Comparison of ENCODE assay signal across 8 cellular contexts in genomic region chr1:92968138-92969032, GRCh38. TPM values are rescaled to one million over a fixed set of nuclear protein-coding genes. Genes with fewer than 3 reads are reported as not detected.
DNase-seq lines count a peak whose midpoint lies in the region; ATAC-seq, FAIRE-seq and TF ChIP-seq lines count a peak whose summit lies in the region.

No MANE protein-coding gene starts in this region.

- DNase-seq in CD8-positive, alpha-beta T cell, result peak in 2 of 7 experiments; percentile 22 to 26
- DNase-seq in activated B cell treated with CpG ODN at 0.5 μM for 24 hours (no peak), lung microvascular endothelial cell (ENCODE audit: low read depth in 2 of 2) (peak; percentile 8 to 11), frontal cortex (ENCODE audit: low spot score in 2 of 2) (no peak), NCI-H1105 (lab: John Stamatoyannopoulos, UW) (no peak)

- no peak overlapping the region for H3K27ac ChIP-seq in CD8-positive, alpha-beta T cell (ENCODE audit: low read depth, low read length)

- no peaks in the 10 kb centered on the region for H3K27me3 Mint-ChIP-seq in CD8-positive, alpha-beta T cell (ENCODE audit: low read depth)
- H3K27me3 Mint-ChIP-seq in activated B cell treated with CpG ODN at 0.5 μM for 24 hours, result no peaks in the 10 kb centered on the region

- peak; percentile 59 for ATAC-seq in CD8-positive, alpha-beta T cell
- ATAC-seq in GM18858 (IDR thresholded peaks at IDR 0.05; ENCODE audit: unreplicated experiment) (peak; percentile 55), HG03432 (IDR thresholded peaks at IDR 0.05; ENCODE audit: unreplicated experiment) (peak; percentile 70), activated B cell treated with CpG ODN at 0.5 μM for 24 hours (ENCODE audit: low read depth) (peak; percentile 74), GM21360 (IDR thresholded peaks at IDR 0.05; ENCODE audit: unreplicated experiment) (no peak)

- no peaks in the 10 kb centered on the region for H3K9me3 ChIP-seq in CD8-positive, alpha-beta T cell (ENCODE audit: low read length)

- H3K36me3 ChIP-seq in CD8-positive, alpha-beta T cell (ENCODE audit: insufficient read depth, low read length), result no peaks in the 10 kb centered on the region

- H3K9me3 Mint-ChIP-seq in CD8-positive, alpha-beta T cell, result no peaks in the 10 kb centered on the region
- H3K9me3 Mint-ChIP-seq in activated B cell treated with CpG ODN at 0.5 μM for 24 hours, result no peaks in the 10 kb centered on the region

- intact Hi-C loops in CD8-positive, alpha-beta T cell (cut with DNase I, micrococcal nuclease), result loop anchor here (1.0 to 10.0 kb wide), 4 partner anchors 8 to 1164 kb away; no protein-coding TSS in a partner anchor
- intact Hi-C loops in activated B cell treated with CpG ODN at 0.5 μM for 24 hours (cut with micrococcal nuclease), result loop anchor here (1.0 kb wide), 1 partner anchor 26 kb away; no protein-coding TSS in a partner anchor

- CTCF ChIA-PET in CD8-positive, alpha-beta T cell (lab: Charles Lee), result interaction anchor here (0.6 to 8.1 kb wide), 31 partner anchors 8 to 116 kb away, joined by 3 to 186 read pairs (median 5); no protein-coding TSS in a partner anchor
- CTCF ChIA-PET in activated B cell treated with CpG ODN at 0.5 μM for 24 hours (lab: Charles Lee), result interaction anchor here (0.6 to 11.7 kb wide), 14 partner anchors 9 to 438 kb away, joined by 3 to 251 read pairs (median 5); no protein-coding TSS in a partner anchor

- H3K4me3 ChIP-seq in CD8-positive, alpha-beta T cell (ENCODE audit: low read depth, low read length), result no peak overlapping the region

- H3K4me3 Mint-ChIP-seq in CD8-positive, alpha-beta T cell, result no peak overlapping the region
- no peak overlapping the region for H3K4me3 Mint-ChIP-seq in activated B cell treated with CpG ODN at 0.5 μM for 24 hours

- peaks cover 20% of the 10 kb centered on the region for H3K4me1 Mint-ChIP-seq in CD8-positive, alpha-beta T cell (ENCODE audit: low read depth)
- H3K4me1 Mint-ChIP-seq in activated B cell treated with CpG ODN at 0.5 μM for 24 hours, result peaks cover 45% of the 10 kb centered on the region

- peaks cover 37% of the 10 kb centered on the region for H3K4me1 ChIP-seq in CD8-positive, alpha-beta T cell (ENCODE audit: insufficient read depth, low read length)

- H3K27me3 ChIP-seq in CD8-positive, alpha-beta T cell (ENCODE audit: insufficient read depth, low read length), result no peaks in the 10 kb centered on the region

- H3K36me3 Mint-ChIP-seq in CD8-positive, alpha-beta T cell, result no peaks in the 10 kb centered on the region
- H3K36me3 Mint-ChIP-seq in activated B cell treated with CpG ODN at 0.5 μM for 24 hours (ENCODE audit: low read depth), result no peaks in the 10 kb centered on the region

- no peak overlapping the region for H3K27ac Mint-ChIP-seq in CD8-positive, alpha-beta T cell
- H3K27ac Mint-ChIP-seq in activated B cell treated with CpG ODN at 0.5 μM for 24 hours, result peak overlapping the region; percentile 4

- TF ChIP-seq CTCF in CD8-positive, alpha-beta T cell (IDR thresholded peaks at IDR 0.05), result peak; percentile 84
- peak; percentile 38 for TF ChIP-seq CTCF in activated B cell treated with CpG ODN at 0.5 μM for 24 hours (IDR thresholded peaks at IDR 0.05)

- FAIRE-seq in frontal cortex (lab: Jason Lieb, UNC), result no peak

- POLR2A ChIA-PET in CD8-positive, alpha-beta T cell (lab: Charles Lee), result interaction anchor here (0.8 to 1.5 kb wide), 4 partner anchors 11 to 136 kb away, joined by 3 to 12 read pairs (median 4); partner anchors contain the start of gene RPL5
- POLR2A ChIA-PET in activated B cell treated with CpG ODN at 0.5 μM for 24 hours (lab: Charles Lee), result interaction anchor here (0.6 to 10.0 kb wide), 6 partner anchors 6 to 65 kb away, joined by 3 to 375 read pairs (median 5); partner anchors contain the start of gene DIPK1A

RNA-seq across cellular contexts. Expression of gene DIPK1A, which starts 7.1 kb away (rescaled TPM):
- total RNA-seq in CD8-positive, alpha-beta T cell, result 1 to 10 TPM; 3.6 to 3.7 TPM
- 16.0 and 16.7 TPM in 2 replicates for total RNA-seq in activated B cell treated with CpG ODN at 0.5 μM for 24 hours
- 0.20 and 0.22 TPM in 2 replicates for total RNA-seq in lung microvascular endothelial cell
- total RNA-seq in frontal cortex, result 24.5 TPM

Comparison
In these comparisons a context has a peak if more than half of its experiments do, and no peak if none do; other contexts are left out.
1. DNase-seq: peak in lung microvascular endothelial cell (2 of 2); none in activated B cell treated with CpG ODN at 0.5 μM for 24 hours (single experiment), frontal cortex (0 of 2) and NCI-H1105 (single experiment).